Comparison of ENCODE assay signal across 13 cellular contexts in genomic region chr6:45442716-45443115, GRCh38.
"Had no signal": no experiment of that assay in that cellular context is flagged by ENCODE, and none has a peak within 500 bp of the region (broad histone marks: within the 10 kb centered on the region; RNA-seq: fewer than 3 reads in every experiment).

No MANE protein-coding gene starts in this region.

- H3K4me1 ChIP-seq: testis had no signal

- H3K36me3 ChIP-seq: gastroesophageal sphincter, left lung, sigmoid colon had no signal

- H3K27me3 Mint-ChIP-seq: activated naive CD4-positive, alpha-beta T cell treated with anti-CD3 and anti-CD28 coated beads, Interleukin-2, amount 10 ng/mL, durations not matched to agents 7 days and 5 days; effector memory CD8-positive, alpha-beta T cell; stimulated activated naive CD8-positive, alpha-beta T cell treated with anti-CD3 and anti-CD28 coated beads, Interleukin-15, Interleukin-2, amounts not matched to agents 100 ng/mL and 50 ng/mL, for 24 hours had no signal

- H3K27ac ChIP-seq: body of pancreas, epithelial cell of prostate, gastroesophageal sphincter, left lung, sigmoid colon, testis had no signal

- H3K27ac Mint-ChIP-seq: activated naive CD4-positive, alpha-beta T cell treated with anti-CD3 and anti-CD28 coated beads, Interleukin-2, amount 10 ng/mL, durations not matched to agents 7 days and 5 days; activated T-helper 1 cell treated with anti-CD3 and anti-CD28 coated beads, Interleukin-12 subunit alpha, Interleukin-12 subunit beta, Interleukin-2, Interleukin-4 antibody, amounts not matched to agents 30 ng/mL and 10 ng/mL and 1 ng/mL, durations not matched to agents 14 hours and 24 hours and 36 hours; stimulated activated naive CD8-positive, alpha-beta T cell treated with anti-CD3 and anti-CD28 coated beads, Interleukin-15, Interleukin-2, amounts not matched to agents 100 ng/mL and 50 ng/mL, for 24 hours had no signal

- H3K4me3 ChIP-seq: body of pancreas, gastroesophageal sphincter, left lung, sigmoid colon, testis had no signal

- H3K4me3 Mint-ChIP-seq: activated naive CD4-positive, alpha-beta T cell treated with anti-CD3 and anti-CD28 coated beads, Interleukin-2, amount 10 ng/mL, durations not matched to agents 7 days and 5 days; activated T-helper 1 cell treated with anti-CD3 and anti-CD28 coated beads, Interleukin-12 subunit alpha, Interleukin-12 subunit beta, Interleukin-2, Interleukin-4 antibody, amounts not matched to agents 30 ng/mL and 10 ng/mL and 1 ng/mL, durations not matched to agents 14 hours and 24 hours and 36 hours; stimulated activated naive CD8-positive, alpha-beta T cell treated with anti-CD3 and anti-CD28 coated beads, Interleukin-15, Interleukin-2, amounts not matched to agents 100 ng/mL and 50 ng/mL, for 24 hours had no signal

- DNase-seq: activated CD4-positive, alpha-beta T cell treated with anti-CD3 and anti-CD28 coated beads for 4 hours; activated naive CD4-positive, alpha-beta T cell treated with anti-CD3 and anti-CD28 coated beads, Interleukin-2, amount 10 ng/mL, durations not matched to agents 7 days and 5 days; body of pancreas; central memory CD4-positive, alpha-beta T cell; effector memory CD8-positive, alpha-beta T cell; left lung; sigmoid colon; stimulated activated CD4-positive, alpha-beta T cell treated with anti-CD3 and anti-CD28 coated beads, Interleukin-2, amount 100 ng/mL, for 48 hours; testis had no signal

- H3K27me3 ChIP-seq: body of pancreas, left lung, sigmoid colon, testis had no signal

- H3K9me3 Mint-ChIP-seq: activated naive CD4-positive, alpha-beta T cell treated with anti-CD3 and anti-CD28 coated beads, Interleukin-2, amount 10 ng/mL, durations not matched to agents 7 days and 5 days; activated T-helper 1 cell treated with anti-CD3 and anti-CD28 coated beads, Interleukin-12 subunit alpha, Interleukin-12 subunit beta, Interleukin-2, Interleukin-4 antibody, amounts not matched to agents 30 ng/mL and 10 ng/mL and 1 ng/mL, durations not matched to agents 14 hours and 24 hours and 36 hours; effector memory CD8-positive, alpha-beta T cell; stimulated activated naive CD8-positive, alpha-beta T cell treated with anti-CD3 and anti-CD28 coated beads, Interleukin-15, Interleukin-2, amounts not matched to agents 100 ng/mL and 50 ng/mL, for 24 hours had no signal

- H3K9me3 ChIP-seq: body of pancreas, gastroesophageal sphincter, left lung, sigmoid colon, testis had no signal

- ATAC-seq: body of pancreas, gastroesophageal sphincter, left lung had no signal
